Comparison of ENCODE assay signal across 19 cellular contexts in the genomic region with DNA sequence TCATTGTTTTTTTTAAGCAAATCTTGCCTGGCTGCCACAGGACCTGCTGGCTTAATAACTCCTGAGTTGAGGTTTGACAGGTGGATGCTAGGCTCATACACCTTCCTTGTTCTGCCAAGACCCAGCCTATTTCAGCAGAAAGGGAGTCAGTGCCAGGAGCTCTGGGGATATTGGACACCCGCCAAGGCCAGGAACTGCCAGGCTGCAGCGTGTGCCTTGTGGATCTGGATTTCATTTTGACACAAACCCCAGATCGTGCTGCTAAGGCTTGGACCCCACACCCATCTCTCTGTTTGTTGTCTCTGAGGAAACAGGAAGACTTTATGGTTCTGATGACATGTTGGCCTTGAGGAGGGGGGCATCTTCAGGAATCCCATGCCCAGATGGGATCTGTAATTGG. TPM values are rescaled to one million over a fixed set of nuclear protein-coding genes. Genes with fewer than 3 reads are reported as not detected.
DNase-seq lines count a peak whose midpoint lies in the region; TF ChIP-seq lines count a peak whose summit lies in the region.
"Had no signal": no experiment of that assay in that cellular context is flagged by ENCODE, and none has a peak within 500 bp of the region (broad histone marks: within the 10 kb centered on the region; RNA-seq: fewer than 3 reads in every experiment).

No MANE protein-coding gene starts in this region.

- peaks cover 50% of the 10 kb centered on the region for H3K9me3 Mint-ChIP-seq in HFFc6

- no peaks in the 10 kb centered on the region for H3K4me1 Mint-ChIP-seq in HFFc6 (ENCODE audit: low read depth)
- H3K4me1 Mint-ChIP-seq: activated CD4-positive, alpha-beta T cell treated with anti-CD3 and anti-CD28 coated beads, Interleukin-2, amount 10 ng/mL, durations not matched to agents 24 days and 14 days; activated naive CD8-positive, alpha-beta T cell treated with anti-CD3 and anti-CD28 coated beads, Interleukin-2, amount 50 U/mL, for 24 hours had no signal

- no peak overlapping the region for H3K4me3 Mint-ChIP-seq in HFFc6
- H3K4me3 Mint-ChIP-seq: activated CD4-positive, alpha-beta T cell treated with anti-CD3 and anti-CD28 coated beads, Interleukin-2, amount 10 ng/mL, durations not matched to agents 24 days and 14 days; activated naive CD8-positive, alpha-beta T cell treated with anti-CD3 and anti-CD28 coated beads, Interleukin-2, amount 50 U/mL, for 24 hours; naive thymus-derived CD8-positive, alpha-beta T cell had no signal

- no peak overlapping the region for H3K27ac Mint-ChIP-seq in HFFc6
- H3K27ac Mint-ChIP-seq: activated CD4-positive, alpha-beta T cell treated with anti-CD3 and anti-CD28 coated beads, Interleukin-2, amount 10 ng/mL, durations not matched to agents 24 days and 14 days; activated naive CD8-positive, alpha-beta T cell treated with anti-CD3 and anti-CD28 coated beads, Interleukin-2, amount 50 U/mL, for 24 hours; naive thymus-derived CD8-positive, alpha-beta T cell had no signal

- TF ChIP-seq CTCF in HFFc6 (IDR thresholded peaks at IDR 0.05) = no peak

- peak; percentile 96 for DNase-seq in DMS79 treated with DMSO at 0.1 percent for 48 hours (lab: John Stamatoyannopoulos, UW)
- DNase-seq in NCI-H1694 treated with DMSO at 0.1 percent for 48 hours (lab: John Stamatoyannopoulos, UW) = peak; percentile 98
- peak; percentile 4 for DNase-seq in astrocyte of the hippocampus (ENCODE audit: low read depth, low spot score)
- peak; percentile 76 for DNase-seq in mesenteric fat pad (ENCODE audit: low spot score)
- no peak for DNase-seq in effector CD8-positive, alpha-beta T cell (lab: John Stamatoyannopoulos, UW)
- no peak for DNase-seq in HFFc6
- no peak for DNase-seq in amniotic stem cell (lab: John Stamatoyannopoulos, UW)
- no peak for DNase-seq in kidney glomerular epithelial cell (lab: John Stamatoyannopoulos, UW)
- DNase-seq: activated CD4-positive, alpha-beta T cell treated with anti-CD3 and anti-CD28 coated beads, Interleukin-2, amount 10 ng/mL, durations not matched to agents 24 days and 14 days; activated naive CD8-positive, alpha-beta T cell treated with anti-CD3 and anti-CD28 coated beads, Interleukin-2, amount 50 U/mL, for 24 hours; activated T-cell treated with anti-CD3 and anti-CD28 coated beads, Interleukin-2, amount 50 U/mL, for 1 hour; colonic mucosa; naive thymus-derived CD8-positive, alpha-beta T cell; stimulated activated CD4-positive, alpha-beta T cell treated with anti-CD3 and anti-CD28 coated beads, Interleukin-2, amount 100 ng/mL, for 24 hours; stimulated activated CD8-positive, alpha-beta memory T cell treated with anti-CD3 and anti-CD28 coated beads, Interleukin-4, amount 100 ng/mL, for 48 hours; transverse colon had no signal

- no peaks in the 10 kb centered on the region for H3K36me3 Mint-ChIP-seq in HFFc6 (ENCODE audit: low read depth)
- H3K36me3 Mint-ChIP-seq: naive thymus-derived CD8-positive, alpha-beta T cell had no signal

- H3K27me3 Mint-ChIP-seq in HFFc6 (ENCODE audit: insufficient read depth) = no peaks in the 10 kb centered on the region
- H3K27me3 Mint-ChIP-seq: activated CD4-positive, alpha-beta T cell treated with anti-CD3 and anti-CD28 coated beads, Interleukin-2, amount 10 ng/mL, durations not matched to agents 24 days and 14 days had no signal

RNA-seq across cellular contexts. Expression of a gene that starts 44.4 kb away (rescaled TPM):
- 1.3 TPM for total RNA-seq in mesenteric fat pad
- not detected for total RNA-seq in HFFc6 (2021; fragmentation: NEBNext Ultra II Directional; extraction: Animal tissue kit (Norgen Biotek cat#: 25700))
- total RNA-seq: activated CD4-positive, alpha-beta T cell treated with anti-CD3 and anti-CD28 coated beads, Interleukin-2, amount 10 ng/mL, durations not matched to agents 24 days and 14 days; epithelial cell of proximal tubule; naive thymus-derived CD8-positive, alpha-beta T cell; renal cortical epithelial cell; T-helper 2 cell treated with Interferon-gamma antibody and Interleukin-4, amounts not matched to agents 100 ng/mL and 5 ng/mL, for 36 hours had no signal

Comparison
In these comparisons a context has a peak if more than half of its experiments do, and no peak if none do; other contexts are left out.
1. DNase-seq: peak in DMS79 treated with DMSO at 0.1 percent for 48 hours (single experiment), NCI-H1694 treated with DMSO at 0.1 percent for 48 hours (single experiment), astrocyte of the hippocampus (single experiment) and mesenteric fat pad (single experiment); none in effector CD8-positive, alpha-beta T cell (single experiment), HFFc6 (single experiment), amniotic stem cell (single experiment) and kidney glomerular epithelial cell (single experiment).